In genomic region chr1:168833801-168834224, GRCh38 we compare ENCODE assay signal across 17 cellular contexts.
A peak's percentile ranks its signal among the peaks of the same experiment; 100 is the strongest.
DNase-seq lines count a peak whose midpoint lies in the region; ATAC-seq and TF ChIP-seq lines count a peak whose summit lies in the region.
"Had no signal": no experiment of that assay in that cellular context is flagged by ENCODE, and none has a peak within 500 bp of the region (broad histone marks: within the 10 kb centered on the region; RNA-seq: fewer than 3 reads in every experiment).

No MANE protein-coding gene starts in this region.

- no peak overlapping the region for H3K4me3 Mint-ChIP-seq in activated CD8-positive, alpha-beta memory T cell treated with anti-CD3 and anti-CD28 coated beads, Interleukin-2, amount 10 ng/mL, durations not matched to agents 7 days and 5 days
- H3K4me3 Mint-ChIP-seq in WTC11 (no peak overlapping the region), immature natural killer cell (peak overlapping the region; percentile 36 to 74 (median 69))

- peaks cover 8% of the 10 kb centered on the region for H3K4me1 Mint-ChIP-seq in activated CD8-positive, alpha-beta memory T cell treated with anti-CD3 and anti-CD28 coated beads, Interleukin-2, amount 10 ng/mL, durations not matched to agents 7 days and 5 days
- H3K4me1 Mint-ChIP-seq in WTC11 (peaks cover 28% of the 10 kb centered on the region), immature natural killer cell (peaks cover 26 to 37% of the 10 kb centered on the region in 2 donors)

- no peak for ATAC-seq in activated CD8-positive, alpha-beta memory T cell treated with anti-CD3 and anti-CD28 coated beads, Interleukin-2, amount 10 ng/mL, durations not matched to agents 7 days and 5 days
- peak; percentile 63 for ATAC-seq in WTC11

- H3K9me3 Mint-ChIP-seq in activated CD8-positive, alpha-beta memory T cell treated with anti-CD3 and anti-CD28 coated beads, Interleukin-2, amount 10 ng/mL, durations not matched to agents 7 days and 5 days (ENCODE audit: low read depth) = no peaks in the 10 kb centered on the region
- H3K9me3 Mint-ChIP-seq in WTC11 (peaks cover 15% of the 10 kb centered on the region), immature natural killer cell (no peaks in the 10 kb centered on the region)

- H3K27ac Mint-ChIP-seq in activated CD8-positive, alpha-beta memory T cell treated with anti-CD3 and anti-CD28 coated beads, Interleukin-2, amount 10 ng/mL, durations not matched to agents 7 days and 5 days = peak overlapping the region; percentile 38
- no peak overlapping the region for H3K27ac Mint-ChIP-seq in WTC11
- H3K27ac Mint-ChIP-seq in immature natural killer cell = peak overlapping the region in 5 of 6 donors; percentile 22 to 87 (median 57)

- H3K36me3 Mint-ChIP-seq in activated CD8-positive, alpha-beta memory T cell treated with anti-CD3 and anti-CD28 coated beads, Interleukin-2, amount 10 ng/mL, durations not matched to agents 7 days and 5 days = no peaks in the 10 kb centered on the region
- H3K36me3 Mint-ChIP-seq in WTC11 (peaks cover 5% of the 10 kb centered on the region), immature natural killer cell (peaks cover 0 to 5% (median 0%) of the 10 kb centered on the region in 3 donors)

- CTCF ChIA-PET in activated CD8-positive, alpha-beta memory T cell treated with anti-CD3 and anti-CD28 coated beads, Interleukin-2, amount 10 ng/mL, durations not matched to agents 7 days and 5 days (lab: Charles Lee) = no interaction called here
- CTCF ChIA-PET in WTC11 (lab: Charles Lee) = no interaction called here

- no peak for TF ChIP-seq CTCF in WTC11 (IDR thresholded peaks at IDR 0.05)

- POLR2A ChIA-PET in WTC11 (lab: Charles Lee) = no interaction called here

- H3K27me3 Mint-ChIP-seq in activated CD8-positive, alpha-beta memory T cell treated with anti-CD3 and anti-CD28 coated beads, Interleukin-2, amount 10 ng/mL, durations not matched to agents 7 days and 5 days = no peaks in the 10 kb centered on the region
- no peaks in the 10 kb centered on the region for H3K27me3 Mint-ChIP-seq in WTC11 (ENCODE audit: low read depth)
- H3K27me3 Mint-ChIP-seq in immature natural killer cell (ENCODE audit: low read depth in 3 of 3) = peaks cover 0 to 1% (median 0%) of the 10 kb centered on the region in 3 donors

- no peak for DNase-seq in activated CD8-positive, alpha-beta memory T cell treated with anti-CD3 and anti-CD28 coated beads, Interleukin-2, amount 10 ng/mL, durations not matched to agents 7 days and 5 days
- DNase-seq in activated CD8-positive, alpha-beta memory T cell treated with anti-CD3 and anti-CD28 coated beads, Interleukin-2, amount 50 U/mL, for 48 hours = no peak
- DNase-seq in WTC11 (ENCODE audit: low spot score) (no peak), immature natural killer cell (peak; percentile 15 to 39 (median 37)), NCI-H2029 treated with DMSO at 0.1 percent for 48 hours (lab: John Stamatoyannopoulos, UW) (no peak), NCI-H1694 treated with DMSO at 0.1 percent for 48 hours (lab: John Stamatoyannopoulos, UW) (no peak), pons (ENCODE audit: low spot score) (no peak)
- DNase-seq in stimulated activated CD8-positive, alpha-beta memory T cell treated with anti-CD3 and anti-CD28 coated beads, Interleukin-4, amount 100 ng/mL, for 48 hours = peak; percentile 23
- DNase-seq: activated CD4-positive, alpha-beta T cell treated with anti-CD3 and anti-CD28 coated beads, Interleukin-2, amount 50 U/mL, for 1 hour; activated naive CD4-positive, alpha-beta T cell treated with Interleukin-2 at 50 U/mL for 16 hours; cerebellar nuclear complex; esophagus squamous epithelium; NCI-H1105; NCI-H446; nucleus accumbens; PC-9; testis had no signal

TF ChIP-seq in WTC11, 78 proteins besides CTCF, POLR2A, EP300 and RAD21:
- TF ChIP-seq NR1H2 (CRISPR knock-in tag; IDR thresholded peaks at IDR 0.05) = no peak
- TF ChIP-seq CREB1 (CRISPR knock-in tag; IDR thresholded peaks at IDR 0.05) = no peak
- TF ChIP-seq KAT7 (CRISPR knock-in tag; IDR thresholded peaks at IDR 0.05; ENCODE audit: borderline replicate concordance) = no peak
- TF ChIP-seq RORB (CRISPR knock-in tag; IDR thresholded peaks at IDR 0.05) = no peak
- TF ChIP-seq ZNF138 (CRISPR knock-in tag; conservative IDR thresholded peaks at IDR 0.05) = no peak
- no peak for TF ChIP-seq NR2C2 (CRISPR knock-in tag; IDR thresholded peaks at IDR 0.05)
- TF ChIP-seq SMAD3 (CRISPR knock-in tag; IDR thresholded peaks at IDR 0.05; ENCODE audit: borderline replicate concordance) = no peak

Comparison
In these comparisons a context has a peak if more than half of its experiments do, and no peak if none do; other contexts are left out.
1. DNase-seq: peak in immature natural killer cell (3 of 3) and stimulated activated CD8-positive, alpha-beta memory T cell treated with anti-CD3 and anti-CD28 coated beads, Interleukin-4, amount 100 ng/mL, for 48 hours (single experiment); none in activated CD8-positive, alpha-beta memory T cell treated with anti-CD3 and anti-CD28 coated beads, Interleukin-2, amount 10 ng/mL, durations not matched to agents 7 days and 5 days (single experiment), activated CD8-positive, alpha-beta memory T cell treated with anti-CD3 and anti-CD28 coated beads, Interleukin-2, amount 50 U/mL, for 48 hours (single experiment), WTC11 (single experiment), NCI-H2029 treated with DMSO at 0.1 percent for 48 hours (single experiment), NCI-H1694 treated with DMSO at 0.1 percent for 48 hours (single experiment) and pons (single experiment).
2. H3K4me3 Mint-ChIP-seq: peak in immature natural killer cell (5 of 5); none in activated CD8-positive, alpha-beta memory T cell treated with anti-CD3 and anti-CD28 coated beads, Interleukin-2, amount 10 ng/mL, durations not matched to agents 7 days and 5 days (single experiment) and WTC11 (single experiment).